Comparison of ENCODE assay signal across 8 cellular contexts in genomic region chr17:75261336-75262111, GRCh38. TPM values are rescaled to one million over a fixed set of nuclear protein-coding genes. Genes with fewer than 3 reads are reported as not detected.
A peak's percentile ranks its signal among the peaks of the same experiment; 100 is the strongest.
DNase-seq lines count a peak whose midpoint lies in the region; ATAC-seq and TF ChIP-seq lines count a peak whose summit lies in the region.

GGA3 (minus strand) TSS chr17:75261606; CDS start chr17:75261587, 19 bp downstream.
MRPS7 (plus strand) TSS chr17:75261879; CDS start chr17:75261901, 22 bp downstream.

- H3K9me3 ChIP-seq in mammary epithelial cell (replicated peaks; ENCODE audit: insufficient read depth, low read length) = no peaks in the 10 kb centered on the region
- no peaks in the 10 kb centered on the region for H3K9me3 ChIP-seq in spleen

- H3K79me2 ChIP-seq in ACC112 (ENCODE audit: control insufficient read depth, insufficient read depth, low read length, unreplicated experiment) = peaks cover 56% of the 10 kb centered on the region
- peaks cover 58% of the 10 kb centered on the region for H3K79me2 ChIP-seq in mammary epithelial cell (ENCODE audit: insufficient read depth, low read length)

- peak within 1 kb of the TSS; percentile 94 for H3K4me3 ChIP-seq in ACC112 (ENCODE audit: low read depth, low read length)
- peak within 1 kb of the TSS; percentile 98 for H3K4me3 ChIP-seq in WI38 (ENCODE audit: low read depth, low read length)
- peak within 1 kb of the TSS; percentile 75 to 92 (median 79) for H3K4me3 ChIP-seq in mammary epithelial cell (replicated peaks in 1 of 3; ENCODE audit: insufficient read depth in 1 of 3, low read depth in 2 of 3, low read length in 3 of 3)
- peak within 1 kb of the TSS; percentile 70 to 98 (median 93) for H3K4me3 ChIP-seq in spleen

- peaks cover 4 to 18% (median 6%) of the 10 kb centered on the region in 3 donors for H3K27me3 Mint-ChIP-seq in immature natural killer cell (ENCODE audit: low read depth in 3 of 3)

- H3K9ac ChIP-seq in mammary epithelial cell (ENCODE audit: insufficient read depth, low read length) = peak within 1 kb of the TSS; percentile 100

- dilution Hi-C loops in mammary epithelial cell (cut with HindIII; ENCODE audit: low sequenced_read_pairs) = loop anchor here (5.0 kb wide), 1 partner anchor 61 kb away; no protein-coding TSS in a partner anchor

- no peaks in the 10 kb centered on the region for H4K20me1 ChIP-seq in mammary epithelial cell (ENCODE audit: insufficient read depth, low read length)

- H3K36me3 ChIP-seq in ACC112 (ENCODE audit: insufficient read depth, low read length) = peaks cover 9% of the 10 kb centered on the region; the same call in 1 of the 2 replicates
- H3K36me3 ChIP-seq in mammary epithelial cell (ENCODE audit: insufficient read depth, low read length) = peaks cover 9% of the 10 kb centered on the region
- peaks cover 0 to 36% (median 29%) of the 10 kb centered on the region in 6 donors for H3K36me3 ChIP-seq in spleen

- peak within 1 kb of the TSS; percentile 94 for H3K27ac ChIP-seq in ACC112 (ENCODE audit: low read depth, low read length)
- peak within 1 kb of the TSS; percentile 98 for H3K27ac ChIP-seq in mammary epithelial cell (ENCODE audit: insufficient read depth, low read depth, low read length)
- H3K27ac ChIP-seq in spleen = peak within 1 kb of the TSS; percentile 95 to 99 (median 96)

- H3K4me1 Mint-ChIP-seq in immature natural killer cell = peaks cover 47 to 62% of the 10 kb centered on the region in 2 donors

- H3K4me3 Mint-ChIP-seq in immature natural killer cell = peak within 1 kb of the TSS; percentile 94 to 99 (median 95)

- intact Hi-C loops in mammary epithelial cell (cut with micrococcal nuclease) (loop anchor here (2.0 kb wide), 1 partner anchor 27 kb away; the partner anchor contains the start of gene SLC25A19), spleen (cut with DNase I; ENCODE audit: low total_unique reads) (no loop called here)

- peak; percentile 91 for ATAC-seq in GM18909 (IDR thresholded peaks at IDR 0.05; ENCODE audit: poor library complexity, unreplicated experiment)
- ATAC-seq in HG03175 (IDR thresholded peaks at IDR 0.05; ENCODE audit: unreplicated experiment) = peak; percentile 94

- BruUV-seq in mammary epithelial cell (replicated peaks; lab: Mats Ljungman, UMichigan) = TSS peak; percentile 58

- peaks cover 0 to 10% (median 4%) of the 10 kb centered on the region in 3 donors for H3K36me3 Mint-ChIP-seq in immature natural killer cell

- no peaks in the 10 kb centered on the region for H3K27me3 ChIP-seq in ACC112 (ENCODE audit: insufficient read depth, low read length)
- no peaks in the 10 kb centered on the region for H3K27me3 ChIP-seq in mammary epithelial cell (ENCODE audit: insufficient read depth, low read length)
- H3K27me3 ChIP-seq in spleen (replicated peaks in 1 of 7) = no peaks in the 10 kb centered on the region

- no peak for TF ChIP-seq CTCF in WI38 (IDR thresholded peaks at IDR 0.05; ENCODE audit: low read depth, low read length)
- no peak for TF ChIP-seq CTCF in mammary epithelial cell (conservative IDR thresholded peaks at IDR 0.05 in 1 of 2, IDR thresholded peaks at IDR 0.05 in 1 of 2; ENCODE audit: extremely low read depth in 1 of 2, insufficient read depth in 1 of 2, low read depth in 1 of 2, low read length in 2 of 2)
- peak in 3 of 11 experiments; percentile 13 to 44 (median 37) for TF ChIP-seq CTCF in spleen (IDR thresholded peaks at IDR 0.05 in 8 of 11, conservative IDR thresholded peaks at IDR 0.05 in 3 of 11)

- 3% methylated on average over 28 of the region's 69 CpGs for WGBS in mammary epithelial cell (ENCODE audit: low coverage, missing lambda C conversion rate)
- 0 to 1% (median 0%) methylated on average over 19 to 68 of the region's 69 CpGs for WGBS in spleen, 5 donors

- in situ Hi-C loops in mammary epithelial cell (cut with MboI; ENCODE audit: low sequenced_read_pairs in 2 of 2) = no loop called here

- no peaks in the 10 kb centered on the region for H3K9me3 Mint-ChIP-seq in immature natural killer cell

- peak in 1 of 3 donors; percentile 20 for TF ChIP-seq POLR2A in spleen (IDR thresholded peaks at IDR 0.05)

- H2AFZ ChIP-seq in ACC112 (ENCODE audit: low read length, unreplicated experiment) (peak within 1 kb of the TSS; percentile 95), mammary epithelial cell (ENCODE audit: low read depth, low read length) (peak within 1 kb of the TSS; percentile 96)

- H3K4me1 ChIP-seq in ACC112 (ENCODE audit: control insufficient read depth, insufficient read depth, low read length, unreplicated experiment) (peaks cover 17% of the 10 kb centered on the region), mammary epithelial cell (ENCODE audit: insufficient read depth, low read length) (peaks cover 18% of the 10 kb centered on the region), spleen (peaks cover 28 to 76% (median 50%) of the 10 kb centered on the region in 6 donors)

- peak within 1 kb of the TSS; percentile 94 for H3K4me2 ChIP-seq in mammary epithelial cell (ENCODE audit: insufficient read depth, low read depth, low read length)

- DNase-seq in NCI-H2227 treated with DMSO at 0.1 percent for 48 hours (lab: John Stamatoyannopoulos, UW) (peak; percentile 88), mammary epithelial cell (peak; percentile 92), immature natural killer cell (peak; percentile 96 to 97 (median 97)), spleen (peak; percentile 99)

- CTCF ChIA-PET in mammary epithelial cell (lab: Charles Lee; ENCODE audit: low non-redundant PET) = interaction anchor here (0.7 to 1.8 kb wide), 2 partner anchors 9 to 21 kb away, joined by 7 to 8 read pairs; partner anchors contain the start of gene MIF4GD

- H3K27ac Mint-ChIP-seq in immature natural killer cell = peak within 1 kb of the TSS; percentile 99 to 100 (median 99)

RNA-seq across cellular contexts. Expression of gene GGA3, which starts in this region (rescaled TPM):
- 10 to 100 TPM in 1 of 2 donors, 1 to 10 TPM in 1; 9.7 to 30.9 TPM for total RNA-seq in mammary epithelial cell
- 20.2 TPM for polyA plus RNA-seq in mammary epithelial cell
- polyA minus RNA-seq in mammary epithelial cell = 21.6 TPM
- polyA plus RNA-seq in immature natural killer cell = 10 to 100 TPM in 1 of 3 donors, 1 to 10 TPM in 2; 3.7 to 17.8 (median 3.8) TPM
- total RNA-seq in spleen = 10 to 100 TPM; 38.0 to 73.7 (median 65.2) TPM
- polyA plus RNA-seq in spleen = 10 to 100 TPM; 14.1 to 37.9 (median 26.9) TPM

RNA-seq across cellular contexts. Expression of gene MRPS7, which starts in this region (rescaled TPM):
- total RNA-seq in mammary epithelial cell (10 to 100 TPM; 36.0 to 55.5 TPM), spleen (10 to 100 TPM; 32.2 to 38.4 (median 35.1) TPM)
- polyA plus RNA-seq in mammary epithelial cell (77.7 TPM), immature natural killer cell (100 to 1,000 TPM; 118 to 189 (median 122) TPM), spleen (10 to 100 TPM; 39.1 to 62.7 (median 47.2) TPM)
- 122 TPM for polyA minus RNA-seq in mammary epithelial cell

Comparison
In these comparisons a context has a peak if more than half of its experiments do, and no peak if none do; other contexts are left out.
1. Peak in every context shown above with its lines: DNase-seq, ATAC-seq, H3K4me3 ChIP-seq and H3K27ac ChIP-seq.